In genomic region chr7:9231683-9232082, GRCh38 we compare ENCODE assay signal across 16 cellular contexts.
A peak's percentile ranks its signal among the peaks of the same experiment; 100 is the strongest.
DNase-seq lines count a peak whose midpoint lies in the region; ATAC-seq and TF ChIP-seq lines count a peak whose summit lies in the region.
"Had no signal": no experiment of that assay in that cellular context is flagged by ENCODE, and none has a peak within 500 bp of the region (broad histone marks: within the 10 kb centered on the region; RNA-seq: fewer than 3 reads in every experiment).

No MANE protein-coding gene starts in this region.

- DNase-seq in NCI-H1105 treated with DMSO at 0.1 percent for 48 hours (lab: John Stamatoyannopoulos, UW) (peak; percentile 92), NCI-H510A treated with DMSO at 0.1 percent for 48 hours (lab: John Stamatoyannopoulos, UW) (peak; percentile 74), smooth muscle cell (lab: John Stamatoyannopoulos, UW; ENCODE audit: unreplicated experiment) (no peak), mucosa of gallbladder (ENCODE audit: low spot score) (no peak), foreskin fibroblast (no peak)
- DNase-seq: activated naive CD4-positive, alpha-beta T cell treated with anti-CD3 and anti-CD28 coated beads for 36 hours; brain microvascular endothelial cell; lower lobe of right lung; right cardiac atrium; stimulated activated CD4-positive, alpha-beta T cell treated with anti-CD3 and anti-CD28 coated beads, Interleukin-4, amount 100 ng/mL, for 1 hour had no signal

- H3F3A ChIP-seq in smooth muscle cell (ENCODE audit: low read depth): no peaks in the 10 kb centered on the region

- ATAC-seq in HG02973 (IDR thresholded peaks at IDR 0.05; ENCODE audit: unreplicated experiment): no peak
- ATAC-seq: lower lobe of right lung; natural killer cell treated with Interleukin-12 subunit alpha and Interleukin-12 subunit beta and Interleukin-15 and Interleukin-18, amount 100 ng/mL, for 72 hours; right cardiac atrium had no signal

- peaks cover 8% of the 10 kb centered on the region for H3K4me1 ChIP-seq in smooth muscle cell (ENCODE audit: low read depth)
- H3K4me1 ChIP-seq: lower lobe of right lung, tibial nerve had no signal

- peak overlapping the region; percentile 84 for H2AFZ ChIP-seq in smooth muscle cell (ENCODE audit: low read depth)

- no peak overlapping the region for H3K4me3 ChIP-seq in smooth muscle cell
- H3K4me3 ChIP-seq in foreskin fibroblast (ENCODE audit: low read depth in 1 of 2, low read length in 2 of 2): no peak overlapping the region
- H3K4me3 ChIP-seq: lower lobe of right lung, SK-N-MC, tibial nerve had no signal

- TF ChIP-seq CTCF in brain (conservative IDR thresholded peaks at IDR 0.05): no peak
- no peak for TF ChIP-seq CTCF in smooth muscle cell (IDR thresholded peaks at IDR 0.05; ENCODE audit: borderline replicate concordance, insufficient read depth, poor library complexity, severe bottlenecking)
- no peak for TF ChIP-seq CTCF in foreskin fibroblast (IDR thresholded peaks at IDR 0.05; ENCODE audit: low read depth, low read length)

- H3K36me3 ChIP-seq in smooth muscle cell (ENCODE audit: low read depth): no peaks in the 10 kb centered on the region
- H3K36me3 ChIP-seq: brain microvascular endothelial cell, lower lobe of right lung, tibial nerve had no signal

- no peaks in the 10 kb centered on the region for H3K9me3 ChIP-seq in smooth muscle cell (replicated peaks; ENCODE audit: low read depth)
- H3K9me3 ChIP-seq: lower lobe of right lung, tibial nerve had no signal

- H4K20me1 ChIP-seq in smooth muscle cell (ENCODE audit: low read depth): no peaks in the 10 kb centered on the region

- H3K4me3 Mint-ChIP-seq in brain: peak overlapping the region; percentile 34 to 70 (median 62)
- H3K4me3 Mint-ChIP-seq: activated naive CD4-positive, alpha-beta T cell treated with anti-CD3 and anti-CD28 coated beads for 36 hours; natural killer cell treated with Interleukin-12 subunit alpha and Interleukin-12 subunit beta and Interleukin-15 and Interleukin-18, amount 100 ng/mL, for 72 hours had no signal

- H3K4me1 Mint-ChIP-seq in brain: peaks cover 18% of the 10 kb centered on the region

- H3K4me2 ChIP-seq in smooth muscle cell: peak overlapping the region; percentile 75

- no peak overlapping the region for H3K9ac ChIP-seq in smooth muscle cell (ENCODE audit: low read depth)

- H3K27me3 Mint-ChIP-seq in brain: peaks cover 3% of the 10 kb centered on the region
- H3K27me3 Mint-ChIP-seq: natural killer cell treated with Interleukin-12 subunit alpha and Interleukin-12 subunit beta and Interleukin-15 and Interleukin-18, amount 100 ng/mL, for 72 hours had no signal

- H3K27ac Mint-ChIP-seq in brain: peak overlapping the region in 3 of 5 experiments; percentile 20 to 77 (median 31)
- H3K27ac Mint-ChIP-seq: activated naive CD4-positive, alpha-beta T cell treated with anti-CD3 and anti-CD28 coated beads for 36 hours; natural killer cell treated with Interleukin-12 subunit alpha and Interleukin-12 subunit beta and Interleukin-15 and Interleukin-18, amount 100 ng/mL, for 72 hours had no signal

- no peaks in the 10 kb centered on the region for H3K27me3 ChIP-seq in smooth muscle cell (ENCODE audit: low read depth)
- H3K27me3 ChIP-seq: brain microvascular endothelial cell, tibial nerve had no signal

- no peak overlapping the region for H3K27ac ChIP-seq in smooth muscle cell (ENCODE audit: low read depth)
- H3K27ac ChIP-seq: brain microvascular endothelial cell, C4-2B, lower lobe of right lung, SK-N-MC, tibial nerve had no signal

- H3K9me3 Mint-ChIP-seq in brain: no peaks in the 10 kb centered on the region

- H3K79me2 ChIP-seq in smooth muscle cell (ENCODE audit: low read depth): no peaks in the 10 kb centered on the region

- 37% methylated on average over 6 of the region's 6 CpGs for WGBS in smooth muscle cell (ENCODE audit: low lambda C conversion rate)

- H3K36me3 Mint-ChIP-seq in brain: no peaks in the 10 kb centered on the region

Comparison
In these comparisons a context has a peak if more than half of its experiments do, and no peak if none do; other contexts are left out.
1. DNase-seq: peak in NCI-H1105 treated with DMSO at 0.1 percent for 48 hours (single experiment) and NCI-H510A treated with DMSO at 0.1 percent for 48 hours (single experiment); none in smooth muscle cell (single experiment), mucosa of gallbladder (single experiment) and foreskin fibroblast (0 of 2).